ENCODE assay signal across 1 cellular context in genomic region chr22:35314161-35314942, GRCh38.
TF ChIP-seq lines count a peak whose summit lies in the region.

No MANE protein-coding gene starts in this region.

TF ChIP-seq in K562, 482 proteins besides CTCF, POLR2A, EP300 and RAD21:
- TF ChIP-seq ZBTB9 (CRISPR knock-in tag; IDR thresholded peaks at IDR 0.05) (no peak), PKNOX1 (IDR thresholded peaks at IDR 0.05) (0 out of 2 replicates have a peak, but pooled peaks have one; percentile 27)
TF ChIP-seq in K562: peak in this region for 1.
